Comparison of ENCODE assay signal across 8 cellular contexts in genomic region chr11:18650859-18651557, GRCh38. TPM values are rescaled to one million over a fixed set of nuclear protein-coding genes. Genes with fewer than 3 reads are reported as not detected.
DNase-seq lines count a peak whose midpoint lies in the region; ATAC-seq, FAIRE-seq and TF ChIP-seq lines count a peak whose summit lies in the region.

No MANE protein-coding gene starts in this region.

- H3K4me3 ChIP-seq in liver (ENCODE audit: low read depth in 1 of 3, low read length in 3 of 3), result no peak overlapping the region

- H3K27ac ChIP-seq in liver (ENCODE audit: low read depth in 1 of 2, low read length in 2 of 2), result no peak overlapping the region

- no peak overlapping the region for H3K9ac ChIP-seq in liver (ENCODE audit: low read depth in 1 of 2, low read length in 2 of 2)

- 77% methylated on average over 19 of the region's 19 CpGs for WGBS in liver

- ATAC-seq in HG03457 (IDR thresholded peaks at IDR 0.05; ENCODE audit: unreplicated experiment), result peak; percentile 64

- no peaks in the 10 kb centered on the region for H3K4me1 ChIP-seq in liver (ENCODE audit: control insufficient read depth in 4 of 4, insufficient read depth in 4 of 4, low read length in 3 of 4)

- TF ChIP-seq CTCF in liver (IDR thresholded peaks at IDR 0.05; ENCODE audit: low read depth, low read length, missing input control), result peak; percentile 59

- peak; percentile 36 for DNase-seq in stimulated activated CD4-positive, alpha-beta T cell treated with anti-CD3 and anti-CD28 coated beads, Interleukin-1b, Interleukin-23, amount 100 ng/mL, for 48 hours
- no peak for DNase-seq in stimulated activated CD4-positive, alpha-beta T cell treated with anti-CD3 and anti-CD28 coated beads, Interleukin-4, amount 100 ng/mL, for 4 hours
- DNase-seq in RPMI8226, result peak; percentile 66
- DNase-seq in cerebellar cortex (ENCODE audit: low spot score), result peak; percentile 68
- DNase-seq in frontal cortex (ENCODE audit: low spot score in 2 of 2), result no peak
- DNase-seq in NCI-H1436 (lab: John Stamatoyannopoulos, UW), result no peak

- FAIRE-seq in frontal cortex (lab: Jason Lieb, UNC), result no peak

- no peaks in the 10 kb centered on the region for H3K36me3 ChIP-seq in liver (ENCODE audit: control insufficient read depth in 4 of 4, insufficient read depth in 3 of 4, low read depth in 1 of 4, low read length in 3 of 4)

- H3K27me3 ChIP-seq in liver (ENCODE audit: control insufficient read depth in 4 of 4, insufficient read depth in 4 of 4, low read length in 3 of 4), result no peaks in the 10 kb centered on the region

- TF ChIP-seq RAD21 in liver (IDR thresholded peaks at IDR 0.05), result peak; percentile 68 to 81

- no peaks in the 10 kb centered on the region for H3K9me3 ChIP-seq in liver (ENCODE audit: control insufficient read depth in 4 of 4, low read length in 3 of 4)

TF ChIP-seq in liver, 16 proteins besides CTCF, POLR2A, EP300 and RAD21:
- no peak for TF ChIP-seq YY1 (IDR thresholded peaks at IDR 0.05)
- TF ChIP-seq FOXA2 (IDR thresholded peaks at IDR 0.05), result no peak
- TF ChIP-seq MAX (IDR thresholded peaks at IDR 0.05), result no peak
- TF ChIP-seq RXRA (IDR thresholded peaks at IDR 0.05), result no peak
- TF ChIP-seq NR2F2 (IDR thresholded peaks at IDR 0.05), result no peak
- TF ChIP-seq ATF3 (IDR thresholded peaks at IDR 0.05), result no peak
- TF ChIP-seq HNF4G (IDR thresholded peaks at IDR 0.05), result no peak
- no peak for TF ChIP-seq REST (IDR thresholded peaks at IDR 0.05)

RNA-seq across cellular contexts. Expression of gene SPTY2D1, which starts 16.9 kb away (rescaled TPM):
- total RNA-seq in liver (10 to 100 TPM in 1 of 2 donors, 1 to 10 TPM in 1; 9.9 to 11.8 TPM), frontal cortex (10.2 TPM)
- polyA plus RNA-seq in liver, result 1 to 10 TPM; 3.0 to 4.7 TPM

RNA-seq across cellular contexts. Expression of gene TMEM86A, which starts 47.6 kb away (rescaled TPM):
- total RNA-seq in liver (1 to 10 TPM; 2.0 to 2.7 TPM), frontal cortex (4.9 TPM)
- polyA plus RNA-seq in liver, result 1 to 10 TPM; 1.8 to 2.1 TPM

RNA-seq across cellular contexts. Expression of gene MISFA, which starts 51.4 kb away (rescaled TPM):
- under 1 TPM in 1 of 2 donors, not detected in 1; 0.08 TPM for total RNA-seq in liver
- under 1 TPM; 0.05 to 0.82 TPM for polyA plus RNA-seq in liver
- total RNA-seq in frontal cortex, result 1.2 TPM

Comparison
In these comparisons a context has a peak if more than half of its experiments do, and no peak if none do; other contexts are left out.
1. DNase-seq: peak in stimulated activated CD4-positive, alpha-beta T cell treated with anti-CD3 and anti-CD28 coated beads, Interleukin-1b, Interleukin-23, amount 100 ng/mL, for 48 hours (single experiment), RPMI8226 (single experiment) and cerebellar cortex (single experiment); none in stimulated activated CD4-positive, alpha-beta T cell treated with anti-CD3 and anti-CD28 coated beads, Interleukin-4, amount 100 ng/mL, for 4 hours (0 of 2), frontal cortex (0 of 2) and NCI-H1436 (single experiment).